Comparison of ENCODE assay signal across 16 cellular contexts in genomic region chr13:109646423-109646822, GRCh38.
DNase-seq lines count a peak whose midpoint lies in the region; ATAC-seq lines count a peak whose summit lies in the region.
"Had no signal": no experiment of that assay in that cellular context is flagged by ENCODE, and none has a peak within 500 bp of the region (broad histone marks: within the 10 kb centered on the region; RNA-seq: fewer than 3 reads in every experiment).

No MANE protein-coding gene starts in this region.

- POLR2A ChIA-PET in activated CD4-positive, alpha-beta T cell treated with anti-CD3 and anti-CD28 coated beads, Interleukin-2, amount 10 ng/mL, durations not matched to agents 7 days and 5 days (lab: Charles Lee) = no interaction called here

- H3K27ac Mint-ChIP-seq in activated CD4-positive, alpha-beta T cell treated with anti-CD3 and anti-CD28 coated beads, Interleukin-2, amount 10 ng/mL, durations not matched to agents 7 days and 5 days = no peak overlapping the region
- H3K27ac Mint-ChIP-seq: activated T-helper 1 cell treated with anti-CD3 and anti-CD28 coated beads, Interleukin-12 subunit alpha, Interleukin-12 subunit beta, Interleukin-2, Interleukin-4 antibody, amounts not matched to agents 30 ng/mL and 10 ng/mL and 1 ng/mL, durations not matched to agents 14 hours and 24 hours and 36 hours; CD4-positive, alpha-beta T cell; effector memory CD8-positive, alpha-beta T cell; naive thymus-derived CD8-positive, alpha-beta T cell had no signal

- H3K27me3 Mint-ChIP-seq in activated CD4-positive, alpha-beta T cell treated with anti-CD3 and anti-CD28 coated beads, Interleukin-2, amount 10 ng/mL, durations not matched to agents 7 days and 5 days = peaks cover 6% of the 10 kb centered on the region

- no peak overlapping the region for H3K4me3 Mint-ChIP-seq in activated CD4-positive, alpha-beta T cell treated with anti-CD3 and anti-CD28 coated beads, Interleukin-2, amount 10 ng/mL, durations not matched to agents 7 days and 5 days
- H3K4me3 Mint-ChIP-seq: activated T-helper 1 cell treated with anti-CD3 and anti-CD28 coated beads, Interleukin-12 subunit alpha, Interleukin-12 subunit beta, Interleukin-2, Interleukin-4 antibody, amounts not matched to agents 30 ng/mL and 10 ng/mL and 1 ng/mL, durations not matched to agents 14 hours and 24 hours and 36 hours; CD4-positive, alpha-beta T cell; effector memory CD8-positive, alpha-beta T cell had no signal

- ATAC-seq in GM18870 (IDR thresholded peaks at IDR 0.05; ENCODE audit: unreplicated experiment) (peak; percentile 92), GM21786 (IDR thresholded peaks at IDR 0.05; ENCODE audit: unreplicated experiment) (peak; percentile 86), HG03280 (IDR thresholded peaks at IDR 0.05; ENCODE audit: unreplicated experiment) (peak; percentile 72), GM19023 (IDR thresholded peaks at IDR 0.05; ENCODE audit: unreplicated experiment) (no peak)
- ATAC-seq: effector memory CD8-positive, alpha-beta T cell; left colon; naive thymus-derived CD8-positive, alpha-beta T cell had no signal

- CTCF ChIA-PET in activated CD4-positive, alpha-beta T cell treated with anti-CD3 and anti-CD28 coated beads, Interleukin-2, amount 10 ng/mL, durations not matched to agents 7 days and 5 days (lab: Charles Lee) = interaction anchor here (0.6 to 0.7 kb wide), 2 partner anchors 18 to 337 kb away, joined by 3 to 4 read pairs; no protein-coding TSS in a partner anchor

- H3K9me3 Mint-ChIP-seq in activated CD4-positive, alpha-beta T cell treated with anti-CD3 and anti-CD28 coated beads, Interleukin-2, amount 10 ng/mL, durations not matched to agents 7 days and 5 days = peaks cover 10% of the 10 kb centered on the region

- peak; percentile 29 for DNase-seq in medulla oblongata (ENCODE audit: extremely low spot score)
- no peak for DNase-seq in activated CD4-positive, alpha-beta T cell treated with anti-CD3 and anti-CD28 coated beads, Interleukin-2, amount 10 ng/mL, durations not matched to agents 7 days and 5 days
- DNase-seq in AML-193 (lab: John Stamatoyannopoulos, UW) = no peak
- no peak for DNase-seq in activated CD4-positive, alpha-beta T cell treated with anti-CD3 and anti-CD28 coated beads, Interleukin-2, amount 50 U/mL, for 1 hour
- DNase-seq: CD4-positive, alpha-beta T cell; effector memory CD8-positive, alpha-beta T cell; GF-D8; left colon; naive thymus-derived CD8-positive, alpha-beta T cell; NCI-H1930; right lobe of liver had no signal

- H3K4me1 Mint-ChIP-seq in activated CD4-positive, alpha-beta T cell treated with anti-CD3 and anti-CD28 coated beads, Interleukin-2, amount 10 ng/mL, durations not matched to agents 7 days and 5 days = no peaks in the 10 kb centered on the region

- no peaks in the 10 kb centered on the region for H3K36me3 Mint-ChIP-seq in activated CD4-positive, alpha-beta T cell treated with anti-CD3 and anti-CD28 coated beads, Interleukin-2, amount 10 ng/mL, durations not matched to agents 7 days and 5 days (ENCODE audit: low read depth)
